ENCODE assay signal across 17 cellular contexts in the genomic region with DNA sequence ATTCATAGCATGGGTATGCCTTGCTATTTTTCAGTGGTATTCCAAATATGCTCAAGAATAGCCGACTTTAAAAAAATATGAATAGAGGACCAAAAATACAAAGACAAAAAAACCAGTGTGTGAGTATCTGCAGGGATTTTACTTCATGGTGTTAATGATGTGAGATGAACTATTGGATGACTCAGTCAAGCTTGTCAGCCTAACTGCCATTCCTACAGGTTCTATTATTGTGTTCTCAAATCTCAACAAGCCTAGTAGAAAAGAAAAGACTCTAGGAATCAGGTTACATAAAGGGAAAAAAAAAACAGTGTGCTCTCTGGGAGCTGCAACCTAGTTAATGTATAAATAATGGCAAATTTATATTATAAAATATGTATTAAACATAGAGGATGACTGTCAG.
DNase-seq lines count a peak whose midpoint lies in the region; ATAC-seq and TF ChIP-seq lines count a peak whose summit lies in the region.
"Had no signal": no experiment of that assay in that cellular context is flagged by ENCODE, and none has a peak within 500 bp of the region (broad histone marks: within the 10 kb centered on the region; RNA-seq: fewer than 3 reads in every experiment).

No MANE protein-coding gene starts in this region.

- POLR2A ChIA-PET in A673 (lab: Charles Lee; ENCODE audit: low non-redundant PET): no interaction called here

- H3K36me3 ChIP-seq in vagina (no peaks in the 10 kb centered on the region), A673 (ENCODE audit: insufficient read depth, low read length, poor library complexity, severe bottlenecking) (no peaks in the 10 kb centered on the region)
- H3K36me3 ChIP-seq: HAP-1 had no signal

- CTCF ChIA-PET in A673 (lab: Charles Lee): no interaction called here

- no peaks in the 10 kb centered on the region for H3K4me1 ChIP-seq in vagina
- no peaks in the 10 kb centered on the region for H3K4me1 ChIP-seq in A673 (ENCODE audit: insufficient read depth, low read length, poor library complexity, severe bottlenecking)

- no peak for ATAC-seq in sciatic nerve
- ATAC-seq: K562 had no signal

- H3K27ac ChIP-seq in vagina (no peak overlapping the region), A673 (ENCODE audit: low read depth, low read length, poor library complexity, severe bottlenecking) (no peak overlapping the region)
- H3K27ac ChIP-seq: PC-9 had no signal

- no peak for TF ChIP-seq RAD21 in Ishikawa (IDR thresholded peaks at IDR 0.05; ENCODE audit: low read depth)

- no peak for TF ChIP-seq POLR2A in vagina (IDR thresholded peaks at IDR 0.05)

- no TSS peak for BruUV-seq in A673 (replicated peaks; lab: Mats Ljungman, UMichigan)

- no peaks in the 10 kb centered on the region for H3K27me3 ChIP-seq in vagina
- H3K27me3 ChIP-seq in A673 (replicated peaks; ENCODE audit: insufficient read depth, low read depth, low read length, poor library complexity): no peaks in the 10 kb centered on the region

- TF ChIP-seq CTCF in epithelial cell of esophagus (IDR thresholded peaks at IDR 0.05; ENCODE audit: insufficient read depth, low read depth, low read length, missing control alignments): no peak
- TF ChIP-seq CTCF in vagina (IDR thresholded peaks at IDR 0.05): no peak
- no peak for TF ChIP-seq CTCF in A673 (conservative IDR thresholded peaks at IDR 0.05; ENCODE audit: low read depth, low read length)

- H3K9me3 ChIP-seq in vagina (no peaks in the 10 kb centered on the region), A673 (ENCODE audit: low read depth, low read length, poor library complexity, severe bottlenecking) (no peaks in the 10 kb centered on the region)
- H3K9me3 ChIP-seq: HAP-1 had no signal

- DNase-seq in DMS53 (lab: John Stamatoyannopoulos, UW) (peak; percentile 6), DMS53 treated with DMSO at 0.1 percent for 48 hours (lab: John Stamatoyannopoulos, UW; ENCODE audit: unreplicated experiment) (no peak), epithelial cell of esophagus (ENCODE audit: low read depth) (peak; percentile 60), myocyte (ENCODE audit: low read depth) (peak; percentile 11), vagina (ENCODE audit: extremely low spot score in 2 of 2) (no peak), A673 (ENCODE audit: low spot score) (no peak), sciatic nerve (ENCODE audit: low spot score) (no peak)
- DNase-seq: 8988T, C1 segment of cervical spinal cord, DMS79, GDM1, NCI-H1092, NCI-H69, PC-9 had no signal

- TF ChIP-seq EP300 in Ishikawa (IDR thresholded peaks at IDR 0.05; ENCODE audit: borderline replicate concordance): 0 out of 2 replicates have a peak, but pooled peaks have one; percentile 25

- intact Hi-C loops in vagina (cut with DNase I): no loop called here
- intact Hi-C loops in A673 (cut with micrococcal nuclease; ENCODE audit: unreplicated experiment): no loop called here
- intact Hi-C loops in sciatic nerve (cut with DNase I): no loop called here

- H3K4me3 ChIP-seq in epithelial cell of esophagus (ENCODE audit: low read length) (no peak overlapping the region), vagina (no peak overlapping the region), A673 (ENCODE audit: low read depth, low read length, poor library complexity, severe bottlenecking) (no peak overlapping the region)
- H3K4me3 ChIP-seq: HAP-1, K562, PC-9 had no signal

TF ChIP-seq in Ishikawa, 13 proteins besides CTCF, POLR2A, EP300 and RAD21:
- peak; percentile 34; the same call in 1 of the 2 replicates for TF ChIP-seq TEAD4 (IDR thresholded peaks at IDR 0.05)
- TF ChIP-seq TCF12 (IDR thresholded peaks at IDR 0.05; ENCODE audit: low read depth): no peak
- 0 out of 2 replicates have a peak, but pooled peaks have one; percentile 18 for TF ChIP-seq FOXM1 (IDR thresholded peaks at IDR 0.05; ENCODE audit: borderline replicate concordance, low read depth)

Comparison
In these comparisons a context has a peak if more than half of its experiments do, and no peak if none do; other contexts are left out.
1. DNase-seq: peak in DMS53 (single experiment), epithelial cell of esophagus (single experiment) and myocyte (single experiment); none in DMS53 treated with DMSO at 0.1 percent for 48 hours (single experiment), vagina (0 of 2), A673 (single experiment) and sciatic nerve (single experiment).